In genomic region chr12:49623142-49623899, GRCh38 we compare ENCODE assay signal across 1 cellular context.
TF ChIP-seq lines count a peak whose summit lies in the region.

TSS of gene PRPF40B (plus strand) at chr12:49623561. CDS start at chr12:49623591, 30 bp downstream.

TF ChIP-seq in H1, 55 proteins besides CTCF, POLR2A, EP300 and RAD21 (continued from another document):
- no peak for TF ChIP-seq USF2 (IDR thresholded peaks at IDR 0.05; ENCODE audit: low read length)
- TF ChIP-seq ZNF274 (IDR thresholded peaks at IDR 0.05; ENCODE audit: borderline replicate concordance, extremely low read depth, low read length) = no peak
- no peak for TF ChIP-seq FOSL1 (IDR thresholded peaks at IDR 0.05; ENCODE audit: insufficient read depth, low read depth, low read length)
- TF ChIP-seq SIN3A (conservative IDR thresholded peaks at IDR 0.05 in 1 of 2, IDR thresholded peaks at IDR 0.05 in 1 of 2; ENCODE audit: low read depth in 1 of 2, low read length in 2 of 2) = no peak; a peak in 1 of 4 replicates
- TF ChIP-seq RNF2 (IDR thresholded peaks at IDR 0.05; ENCODE audit: borderline replicate concordance, low read depth, low read length, missing control alignments, poor library complexity, severe bottlenecking) = no peak
- no peak for TF ChIP-seq BCL11A (IDR thresholded peaks at IDR 0.05; ENCODE audit: low read depth in 2 of 2, low read length in 2 of 2)
- TF ChIP-seq CHD7 (IDR thresholded peaks at IDR 0.05; ENCODE audit: insufficient replicate concordance, low read length) = no peak
- TF ChIP-seq CTBP2 (IDR thresholded peaks at IDR 0.05; ENCODE audit: borderline replicate concordance, insufficient read depth, insufficient read length, low read length) = no peak
- no peak for TF ChIP-seq RXRA (IDR thresholded peaks at IDR 0.05; ENCODE audit: insufficient read depth, low read depth, low read length)
- TF ChIP-seq KDM5A (IDR thresholded peaks at IDR 0.05; ENCODE audit: low read length) = no peak
- peak; percentile 18 for TF ChIP-seq TAF7 (optimal IDR thresholded peaks at IDR 0.05; ENCODE audit: borderline replicate concordance, low read depth, low read length)
- no peak for TF ChIP-seq GABPA (IDR thresholded peaks at IDR 0.05; ENCODE audit: borderline replicate concordance, insufficient read depth, low read length)
- TF ChIP-seq CHD1 (IDR thresholded peaks at IDR 0.05; ENCODE audit: low read depth, low read length) = no peak
- no peak for TF ChIP-seq GTF2F1 (IDR thresholded peaks at IDR 0.05; ENCODE audit: borderline replicate concordance, low read depth, low read length)
- TF ChIP-seq PHF8 (conservative IDR thresholded peaks at IDR 0.05; ENCODE audit: low read depth, low read length) = peak; percentile 49; the same call in 1 of the 2 replicates
- TF ChIP-seq, protein P1, sequence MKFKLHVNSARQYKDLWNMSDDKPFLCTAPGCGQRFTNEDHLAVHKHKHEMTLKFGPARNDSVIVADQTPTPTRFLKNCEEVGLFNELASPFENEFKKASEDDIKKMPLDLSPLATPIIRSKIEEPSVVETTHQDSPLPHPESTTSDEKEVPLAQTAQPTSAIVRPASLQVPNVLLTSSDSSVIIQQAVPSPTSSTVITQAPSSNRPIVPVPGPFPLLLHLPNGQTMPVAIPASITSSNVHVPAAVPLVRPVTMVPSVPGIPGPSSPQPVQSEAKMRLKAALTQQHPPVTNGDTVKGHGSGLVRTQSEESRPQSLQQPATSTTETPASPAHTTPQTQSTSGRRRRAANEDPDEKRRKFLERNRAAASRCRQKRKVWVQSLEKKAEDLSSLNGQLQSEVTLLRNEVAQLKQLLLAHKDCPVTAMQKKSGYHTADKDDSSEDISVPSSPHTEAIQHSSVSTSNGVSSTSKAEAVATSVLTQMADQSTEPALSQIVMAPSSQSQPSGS (IDR thresholded peaks at IDR 0.05; ENCODE audit: low read length) = no peak
- TF ChIP-seq CREB1 (IDR thresholded peaks at IDR 0.05) = no peak
- TF ChIP-seq SP1 (IDR thresholded peaks at IDR 0.05; ENCODE audit: low read depth, low read length) = 0 out of 2 replicates have a peak, but pooled peaks have one; percentile 44
- TF ChIP-seq CEBPB (IDR thresholded peaks at IDR 0.05; ENCODE audit: low read depth, low read length) = no peak
- no peak for TF ChIP-seq SUZ12 (IDR thresholded peaks at IDR 0.05; ENCODE audit: low read length)
- no peak for TF ChIP-seq SP2 (IDR thresholded peaks at IDR 0.05; ENCODE audit: low read length)
- peak; percentile 34; the same call in 1 of the 2 replicates for TF ChIP-seq POLR2AphosphoS5 (IDR thresholded peaks at IDR 0.05; ENCODE audit: low read depth, low read length)
- no peak for TF ChIP-seq NRF1 (IDR thresholded peaks at IDR 0.05; ENCODE audit: low read depth, low read length)
- TF ChIP-seq SAP30 (IDR thresholded peaks at IDR 0.05; ENCODE audit: insufficient read depth, insufficient replicate concordance, low read length) = no peak
- no peak; the same call in 1 of the 2 replicates for TF ChIP-seq CHD2 (IDR thresholded peaks at IDR 0.05; ENCODE audit: low read length)
- TF ChIP-seq MAFK (IDR thresholded peaks at IDR 0.05; ENCODE audit: low read depth, low read length) = no peak
- TF ChIP-seq KDM4A (IDR thresholded peaks at IDR 0.05; ENCODE audit: low read depth, low read length, severe bottlenecking) = peak; percentile 15
- TF ChIP-seq SIRT6 (IDR thresholded peaks at IDR 0.05; ENCODE audit: low read length) = no peak
- TF ChIP-seq, protein P2, sequence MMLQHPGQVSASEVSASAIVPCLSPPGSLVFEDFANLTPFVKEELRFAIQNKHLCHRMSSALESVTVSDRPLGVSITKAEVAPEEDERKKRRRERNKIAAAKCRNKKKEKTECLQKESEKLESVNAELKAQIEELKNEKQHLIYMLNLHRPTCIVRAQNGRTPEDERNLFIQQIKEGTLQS (IDR thresholded peaks at IDR 0.05; ENCODE audit: insufficient read depth, low read depth, low read length) = no peak
- TF ChIP-seq SP4 (IDR thresholded peaks at IDR 0.05; ENCODE audit: low read length) = no peak; the same call in 1 of the 2 replicates
- no peak for TF ChIP-seq POU5F1 (IDR thresholded peaks at IDR 0.05; ENCODE audit: low read depth, low read length)
- TF ChIP-seq BACH1 (IDR thresholded peaks at IDR 0.05; ENCODE audit: low read length) = peak; percentile 55; the same call in 1 of the 2 replicates
- no peak for TF ChIP-seq SRF (IDR thresholded peaks at IDR 0.05; ENCODE audit: low read depth, low read length)
- no peak for TF ChIP-seq ASH2L (IDR thresholded peaks at IDR 0.05; ENCODE audit: low read length)
- peak; percentile 89 for TF ChIP-seq EGR1 (IDR thresholded peaks at IDR 0.05; ENCODE audit: borderline replicate concordance, low read depth, low read length)
- TF ChIP-seq RBBP5 (IDR thresholded peaks at IDR 0.05; ENCODE audit: borderline replicate concordance, low read depth, low read length) = no peak
- no peak for TF ChIP-seq BRCA1 (IDR thresholded peaks at IDR 0.05; ENCODE audit: low read depth, low read length)
- TF ChIP-seq YY1 (IDR thresholded peaks at IDR 0.05; ENCODE audit: low read depth, low read length) = no peak
- no peak for TF ChIP-seq CBX8 (IDR thresholded peaks at IDR 0.05; ENCODE audit: borderline replicate concordance, low read depth, low read length)
- no peak for TF ChIP-seq SIX5 (IDR thresholded peaks at IDR 0.05; ENCODE audit: low read depth, low read length)
- TF ChIP-seq TBP (IDR thresholded peaks at IDR 0.05; ENCODE audit: low read depth, low read length) = 0 out of 2 replicates have a peak, but pooled peaks have one; percentile 49
- peak in 1 of 2 experiments; percentile 53; a peak in 2 of 4 replicates for TF ChIP-seq HDAC2 (IDR thresholded peaks at IDR 0.05; ENCODE audit: borderline replicate concordance in 1 of 2, low read depth in 2 of 2, low read length in 2 of 2)
- TF ChIP-seq EZH2 (IDR thresholded peaks at IDR 0.05; ENCODE audit: low read depth, low read length, severe bottlenecking) = no peak
- no peak for TF ChIP-seq HDAC6 (IDR thresholded peaks at IDR 0.05; ENCODE audit: low read depth, low read length)
- TF ChIP-seq CBX5 (IDR thresholded peaks at IDR 0.05; ENCODE audit: low read depth, low read length) = no peak
- no peak for TF ChIP-seq JUND (IDR thresholded peaks at IDR 0.05; ENCODE audit: low read length)
- TF ChIP-seq KDM1A (IDR thresholded peaks at IDR 0.05; ENCODE audit: borderline replicate concordance, low read length) = no peak
- TF ChIP-seq, protein P3, sequence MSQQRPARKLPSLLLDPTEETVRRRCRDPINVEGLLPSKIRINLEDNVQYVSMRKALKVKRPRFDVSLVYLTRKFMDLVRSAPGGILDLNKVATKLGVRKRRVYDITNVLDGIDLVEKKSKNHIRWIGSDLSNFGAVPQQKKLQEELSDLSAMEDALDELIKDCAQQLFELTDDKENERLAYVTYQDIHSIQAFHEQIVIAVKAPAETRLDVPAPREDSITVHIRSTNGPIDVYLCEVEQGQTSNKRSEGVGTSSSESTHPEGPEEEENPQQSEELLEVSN (IDR thresholded peaks at IDR 0.05) = no peak
- peak; percentile 60; the same call in 1 of the 2 replicates for TF ChIP-seq TAF1 (IDR thresholded peaks at IDR 0.05; ENCODE audit: low read depth, low read length)
- TF ChIP-seq MAX (IDR thresholded peaks at IDR 0.05) = 0 out of 2 replicates have a peak, but pooled peaks have one; percentile 32
